In genomic region chr3:12833226-12834161, GRCh38 we compare ENCODE assay signal across 17 cellular contexts. TPM values are rescaled to one million over a fixed set of nuclear protein-coding genes. Genes with fewer than 3 reads are reported as not detected.
DNase-seq lines count a peak whose midpoint lies in the region; ATAC-seq and TF ChIP-seq lines count a peak whose summit lies in the region.
"Had no signal": no experiment of that assay in that cellular context is flagged by ENCODE, and none has a peak within 500 bp of the region (broad histone marks: within the 10 kb centered on the region; RNA-seq: fewer than 3 reads in every experiment).

No MANE protein-coding gene starts in this region.

- H3K4me3 ChIP-seq in HCT116 (replicated peaks in 1 of 2; ENCODE audit: low read depth in 1 of 2, low read length in 2 of 2) (no peak overlapping the region), lower leg skin (ENCODE audit: low read depth, poor library complexity, severe bottlenecking) (no peak overlapping the region)

- TF ChIP-seq POLR2A in HCT116 (IDR thresholded peaks at IDR 0.05; ENCODE audit: borderline replicate concordance, extremely low read depth, insufficient read depth, insufficient read length) (no peak), lower leg skin (IDR thresholded peaks at IDR 0.05) (no peak)

- no peaks in the 10 kb centered on the region for H3K9me3 ChIP-seq in HCT116 (ENCODE audit: control insufficient read depth in 1 of 2, insufficient read depth in 1 of 2, low read depth in 1 of 2, low read length in 2 of 2)

- H3K36me3 Mint-ChIP-seq in activated T-cell treated with anti-CD3 and anti-CD28 coated beads, Interleukin-2, amount 50 U/mL, for 72 hours (ENCODE audit: insufficient read depth in 2 of 2), result peaks cover 14 to 36% of the 10 kb centered on the region in 2 donors

- no peaks in the 10 kb centered on the region for H3K9me2 ChIP-seq in HCT116 (ENCODE audit: insufficient read depth)

- peaks cover 26% of the 10 kb centered on the region for H3K4me1 Mint-ChIP-seq in activated T-cell treated with anti-CD3 and anti-CD28 coated beads, Interleukin-2, amount 50 U/mL, for 72 hours (ENCODE audit: low read depth)

- TF ChIP-seq RAD21 in HCT116 (IDR thresholded peaks at IDR 0.05; ENCODE audit: low read depth), result no peak

- peaks cover 52% of the 10 kb centered on the region for H3K79me2 ChIP-seq in HCT116 (ENCODE audit: insufficient read depth, low read length)

- intact Hi-C loops in HCT116 (cut with micrococcal nuclease) (loop anchor here (5.0 kb wide), 1 partner anchor 126 kb away; no protein-coding TSS in a partner anchor), left colon (cut with DNase I, micrococcal nuclease) (no loop called here), lower leg skin (cut with DNase I; ENCODE audit: low total_unique reads) (no loop called here)

- peaks cover 57% of the 10 kb centered on the region; the same call in 1 of the 2 replicates for H4K20me1 ChIP-seq in HCT116 (ENCODE audit: insufficient read depth)

- RAD21 ChIA-PET in HCT116 (lab: Charles Lee; ENCODE audit: low non-redundant PET in 1 of 2, low total read pairs in 2 of 2, uncharacterized antibody in 2 of 2, unreplicated experiment in 2 of 2), result no interaction called here

- H3K27ac ChIP-seq in HCT116 (ENCODE audit: low read depth, low read length), result no peak overlapping the region
- H3K27ac ChIP-seq: VCaP had no signal

- H3K27me3 ChIP-seq in HCT116 (ENCODE audit: insufficient read depth, low read length), result no peaks in the 10 kb centered on the region

- POLR2A ChIA-PET in HCT116 (lab: Charles Lee), result interaction anchor here (1.4 to 1.5 kb wide), 2 partner anchors 8 to 10 kb away, joined by 3 to 5 read pairs; no protein-coding TSS in a partner anchor

- BruUV-seq in HCT116 (replicated peaks; lab: Mats Ljungman, UMichigan), result no TSS peak

- H2AFZ ChIP-seq in HCT116 (ENCODE audit: low read depth, low read length, poor library complexity, severe bottlenecking), result no peak overlapping the region

- no peak overlapping the region for H3K9ac ChIP-seq in HCT116 (ENCODE audit: low read length)

- peaks cover 51 to 72% of the 10 kb centered on the region in 2 experiments for H3K36me3 ChIP-seq in HCT116 (ENCODE audit: control insufficient read depth in 1 of 2, insufficient read depth in 2 of 2, low read length in 2 of 2)

- peak; percentile 53 for DNase-seq in DMS 273 (lab: John Stamatoyannopoulos, UW; ENCODE audit: unreplicated experiment)
- DNase-seq in DMS 273 treated with DMSO at 0.1 percent for 48 hours (lab: John Stamatoyannopoulos, UW), result no peak
- no peak for DNase-seq in HCT116 (ENCODE audit: low read depth, low spot score)
- no peak for DNase-seq in activated T-cell treated with anti-CD3 and anti-CD28 coated beads, Interleukin-2, amount 50 U/mL, for 72 hours
- DNase-seq in left colon, result no peak
- DNase-seq in NCI-H187 treated with DMSO at 0.1 percent for 48 hours (lab: John Stamatoyannopoulos, UW), result no peak
- no peak for DNase-seq in lower leg skin (ENCODE audit: low spot score in 2 of 2)
- DNase-seq: 8988T; activated effector memory CD4-positive, alpha-beta T cell treated with anti-CD3 and anti-CD28 coated beads, Interleukin-2, amount 50 U/mL, for 16 hours; glutamatergic neuron; mammary epithelial cell; NCI-H226; SHP77; substantia nigra had no signal

- no peaks in the 10 kb centered on the region for H3K27me3 Mint-ChIP-seq in activated T-cell treated with anti-CD3 and anti-CD28 coated beads, Interleukin-2, amount 50 U/mL, for 72 hours (ENCODE audit: low read depth)
- H3K27me3 Mint-ChIP-seq: dendritic cell treated with granulocyte-macrophage colony-stimulating factor and Interleukin-4, amounts not matched to agents 40 ng/mL and 50 ng/mL, for 4 days had no signal

- no peak for TF ChIP-seq CTCF in HCT116 (IDR thresholded peaks at IDR 0.05 in 2 of 3, conservative IDR thresholded peaks at IDR 0.05 in 1 of 3; ENCODE audit: borderline replicate concordance in 1 of 3, insufficient read depth in 1 of 3, low read depth in 2 of 3, low read length in 2 of 3)
- no peak for TF ChIP-seq CTCF in lower leg skin (IDR thresholded peaks at IDR 0.05)

- H3K9me3 Mint-ChIP-seq in activated T-cell treated with anti-CD3 and anti-CD28 coated beads, Interleukin-2, amount 50 U/mL, for 72 hours, result no peaks in the 10 kb centered on the region
- H3K9me3 Mint-ChIP-seq: dendritic cell treated with granulocyte-macrophage colony-stimulating factor and Interleukin-4, amounts not matched to agents 40 ng/mL and 50 ng/mL, for 4 days had no signal

- peak overlapping the region; percentile 30 for H3K27ac Mint-ChIP-seq in activated T-cell treated with anti-CD3 and anti-CD28 coated beads, Interleukin-2, amount 50 U/mL, for 72 hours
- H3K27ac Mint-ChIP-seq: dendritic cell treated with granulocyte-macrophage colony-stimulating factor and Interleukin-4, amounts not matched to agents 40 ng/mL and 50 ng/mL, for 4 days had no signal

- 77 to 79% methylated on average over 13 of the region's 13 CpGs for WGBS in lower leg skin, 2 donors

- peaks cover 0 to 20% of the 10 kb centered on the region in 2 experiments; a peak in 1 of 4 replicates for H3K4me1 ChIP-seq in HCT116 (ENCODE audit: control insufficient read depth in 1 of 2, insufficient read depth in 2 of 2, low read length in 2 of 2)

- no peak overlapping the region for H3K4me2 ChIP-seq in HCT116 (ENCODE audit: low read length)

- H3K4me3 Mint-ChIP-seq in activated T-cell treated with anti-CD3 and anti-CD28 coated beads, Interleukin-2, amount 50 U/mL, for 72 hours, result no peak overlapping the region
- H3K4me3 Mint-ChIP-seq: dendritic cell treated with granulocyte-macrophage colony-stimulating factor and Interleukin-4, amounts not matched to agents 40 ng/mL and 50 ng/mL, for 4 days had no signal

- CTCF ChIA-PET in HCT116 (lab: Charles Lee), result interaction anchor here (1.1 to 1.6 kb wide), 3 partner anchors 8 to 21 kb away, joined by 3 to 4 read pairs (median 4); partner anchors contain the start of gene RPL32

- ATAC-seq in HCT116 (peak; percentile 6; the same call in 1 of the 2 replicates), left colon (peak; percentile 5), GM21526 (IDR thresholded peaks at IDR 0.05; ENCODE audit: low FRiP score, unreplicated experiment) (no peak)
- ATAC-seq in activated T-cell treated with anti-CD3 and anti-CD28 coated beads, Interleukin-2, amount 50 U/mL, for 72 hours (replicated peaks in 1 of 2), result peak in 1 of 2 donors; percentile 6

TF ChIP-seq in HCT116, 20 proteins besides CTCF, POLR2A, EP300 and RAD21:
- no peak for TF ChIP-seq FOSL1 (IDR thresholded peaks at IDR 0.05; ENCODE audit: low read depth)
- TF ChIP-seq SIN3A (IDR thresholded peaks at IDR 0.05; ENCODE audit: low read depth), result 0 out of 2 replicates have a peak, but pooled peaks have one; percentile 9
- no peak for TF ChIP-seq SP1 (IDR thresholded peaks at IDR 0.05; ENCODE audit: low read depth)
- peak; percentile 48; the same call in 1 of the 2 replicates for TF ChIP-seq POLR2AphosphoS5 (IDR thresholded peaks at IDR 0.05; ENCODE audit: low read depth, low read length)
- no peak for TF ChIP-seq EZH2 (IDR thresholded peaks at IDR 0.05)
- TF ChIP-seq, protein P1, sequence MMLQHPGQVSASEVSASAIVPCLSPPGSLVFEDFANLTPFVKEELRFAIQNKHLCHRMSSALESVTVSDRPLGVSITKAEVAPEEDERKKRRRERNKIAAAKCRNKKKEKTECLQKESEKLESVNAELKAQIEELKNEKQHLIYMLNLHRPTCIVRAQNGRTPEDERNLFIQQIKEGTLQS (IDR thresholded peaks at IDR 0.05), result no peak
- TF ChIP-seq, protein P2, sequence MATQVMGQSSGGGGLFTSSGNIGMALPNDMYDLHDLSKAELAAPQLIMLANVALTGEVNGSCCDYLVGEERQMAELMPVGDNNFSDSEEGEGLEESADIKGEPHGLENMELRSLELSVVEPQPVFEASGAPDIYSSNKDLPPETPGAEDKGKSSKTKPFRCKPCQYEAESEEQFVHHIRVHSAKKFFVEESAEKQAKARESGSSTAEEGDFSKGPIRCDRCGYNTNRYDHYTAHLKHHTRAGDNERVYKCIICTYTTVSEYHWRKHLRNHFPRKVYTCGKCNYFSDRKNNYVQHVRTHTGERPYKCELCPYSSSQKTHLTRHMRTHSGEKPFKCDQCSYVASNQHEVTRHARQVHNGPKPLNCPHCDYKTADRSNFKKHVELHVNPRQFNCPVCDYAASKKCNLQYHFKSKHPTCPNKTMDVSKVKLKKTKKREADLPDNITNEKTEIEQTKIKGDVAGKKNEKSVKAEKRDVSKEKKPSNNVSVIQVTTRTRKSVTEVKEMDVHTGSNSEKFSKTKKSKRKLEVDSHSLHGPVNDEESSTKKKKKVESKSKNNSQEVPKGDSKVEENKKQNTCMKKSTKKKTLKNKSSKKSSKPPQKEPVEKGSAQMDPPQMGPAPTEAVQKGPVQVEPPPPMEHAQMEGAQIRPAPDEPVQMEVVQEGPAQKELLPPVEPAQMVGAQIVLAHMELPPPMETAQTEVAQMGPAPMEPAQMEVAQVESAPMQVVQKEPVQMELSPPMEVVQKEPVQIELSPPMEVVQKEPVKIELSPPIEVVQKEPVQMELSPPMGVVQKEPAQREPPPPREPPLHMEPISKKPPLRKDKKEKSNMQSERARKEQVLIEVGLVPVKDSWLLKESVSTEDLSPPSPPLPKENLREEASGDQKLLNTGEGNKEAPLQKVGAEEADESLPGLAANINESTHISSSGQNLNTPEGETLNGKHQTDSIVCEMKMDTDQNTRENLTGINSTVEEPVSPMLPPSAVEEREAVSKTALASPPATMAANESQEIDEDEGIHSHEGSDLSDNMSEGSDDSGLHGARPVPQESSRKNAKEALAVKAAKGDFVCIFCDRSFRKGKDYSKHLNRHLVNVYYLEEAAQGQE (IDR thresholded peaks at IDR 0.05; ENCODE audit: low read depth), result no peak
- no peak for TF ChIP-seq JUND (IDR thresholded peaks at IDR 0.05)

RNA-seq across cellular contexts. Expression of gene RPL32, which starts 7.9 kb away (rescaled TPM):
- total RNA-seq in HCT116 (2021; ENCODE audit: unreplicated experiment), result 1,853 TPM
- 3,831 and 4,369 TPM in 2 replicates for polyA plus RNA-seq in HCT116 (2012)
- 1,000 to 10,000 TPM; 2,781 to 2,931 TPM for total RNA-seq in activated T-cell treated with anti-CD3 and anti-CD28 coated beads, Interleukin-2, amount 50 U/mL, for 72 hours
- 1,000 to 10,000 TPM; 1,145 to 1,173 TPM for total RNA-seq in left colon
- total RNA-seq in lower leg skin, result 1,000 to 10,000 TPM; 1,042 to 3,119 (median 2,671) TPM

RNA-seq across cellular contexts. Expression of gene CAND2, which starts 37.0 kb away (rescaled TPM):
- total RNA-seq in HCT116 (2021; ENCODE audit: unreplicated experiment) (not detected), left colon (1 to 10 TPM in 1 of 2 donors, under 1 TPM in 1; 0.64 to 2.2 TPM), lower leg skin (1 to 10 TPM in 3 of 4 donors, under 1 TPM in 1; 0.63 to 4.2 (median 2.8) TPM)
- polyA plus RNA-seq in HCT116 (2012), result 0.06 and 0.16 TPM in 2 replicates
- 1 to 10 TPM; 1.2 to 1.8 TPM for total RNA-seq in activated T-cell treated with anti-CD3 and anti-CD28 coated beads, Interleukin-2, amount 50 U/mL, for 72 hours
